ENCODE assay signal across 9 cellular contexts in genomic region chr5:113047733-113048652, GRCh38.
DNase-seq lines count a peak whose midpoint lies in the region; ATAC-seq and TF ChIP-seq lines count a peak whose summit lies in the region.
"Had no signal": no experiment of that assay in that cellular context is flagged by ENCODE, and none has a peak within 500 bp of the region (broad histone marks: within the 10 kb centered on the region; RNA-seq: fewer than 3 reads in every experiment).

No MANE protein-coding gene starts in this region.

- no peak for TF ChIP-seq CTCF in endodermal cell (conservative IDR thresholded peaks at IDR 0.05)

- H3K9me3 ChIP-seq in endodermal cell (ENCODE audit: control insufficient read depth, low read length), result no peaks in the 10 kb centered on the region
- no peaks in the 10 kb centered on the region for H3K9me3 ChIP-seq in neuronal stem cell (replicated peaks in 1 of 2; ENCODE audit: control insufficient read depth in 2 of 2, insufficient read depth in 1 of 2, low read depth in 1 of 2, low read length in 2 of 2)

- WGBS in endodermal cell (ENCODE audit: insufficient coverage in 1 of 2, insufficient read length in 1 of 2), 2 experiments, result 94 to 100% methylated on average over 8 to 11 of the region's 11 CpGs
- no CpG with 5 or more reads among the region's 11 CpGs for WGBS in neuronal stem cell (ENCODE audit: extremely low coverage in 2 of 2, insufficient read length in 2 of 2, insufficient replicate concordance in 1 of 2), 2 donors

- H2BK12ac ChIP-seq in neuronal stem cell (ENCODE audit: low read length), result no peak overlapping the region

- H3K14ac ChIP-seq in neuronal stem cell (ENCODE audit: low read length), result no peak overlapping the region

- H3K9me3 Mint-ChIP-seq in naive B cell, result peaks cover 0 to 2% (median 0%) of the 10 kb centered on the region in 7 donors
- no peaks in the 10 kb centered on the region for H3K9me3 Mint-ChIP-seq in endodermal cell

- H3K4me3 ChIP-seq in endodermal cell (ENCODE audit: low read length) (no peak overlapping the region), neuronal stem cell (ENCODE audit: low read length in 2 of 2) (no peak overlapping the region)

- ATAC-seq in GM18868 (IDR thresholded peaks at IDR 0.05; ENCODE audit: unreplicated experiment) (peak; percentile 89), HG02798 (IDR thresholded peaks at IDR 0.05; ENCODE audit: poor library complexity, unreplicated experiment) (peak; percentile 87), naive B cell (ENCODE audit: low read depth in 2 of 2) (peak; percentile 57 to 68)

- no peak overlapping the region for H4K91ac ChIP-seq in neuronal stem cell (ENCODE audit: low read depth, low read length, poor library complexity)

- no peak overlapping the region for H2BK120ac ChIP-seq in neuronal stem cell (ENCODE audit: low read depth, low read length)

- H3K4me1 ChIP-seq in endodermal cell (ENCODE audit: control insufficient read depth, insufficient read depth, low read length) (no peaks in the 10 kb centered on the region), neuronal stem cell (ENCODE audit: control insufficient read depth in 2 of 2, insufficient read depth in 1 of 2, low read depth in 1 of 2, low read length in 2 of 2) (peaks cover 0 to 2% of the 10 kb centered on the region in 2 donors)

- H3K4ac ChIP-seq in neuronal stem cell (ENCODE audit: low read length), result no peak overlapping the region

- DNase-seq in NCI-H226 (peak; percentile 90), naive B cell (no peak), inferior parietal cortex (ENCODE audit: extremely low spot score) (no peak), endodermal cell (no peak), neuronal stem cell (ENCODE audit: low spot score) (no peak)
- DNase-seq in activated CD8-positive, alpha-beta memory T cell treated with anti-CD3 and anti-CD28 coated beads for 24 hours, result no peak
- DNase-seq: T-helper 9 cell had no signal

- no peak overlapping the region for H2BK15ac ChIP-seq in neuronal stem cell (ENCODE audit: low read length)

- H3K4me1 Mint-ChIP-seq in naive B cell, result peaks cover 15 to 18% (median 18%) of the 10 kb centered on the region in 3 donors
- H3K4me1 Mint-ChIP-seq in endodermal cell, result no peaks in the 10 kb centered on the region

- H3K9ac ChIP-seq in endodermal cell (ENCODE audit: extremely low read depth, low read length, poor library complexity, severe bottlenecking), result no peak overlapping the region
- no peak overlapping the region for H3K9ac ChIP-seq in neuronal stem cell (ENCODE audit: low read depth, low read length, poor library complexity)

- no peak overlapping the region for H2BK5ac ChIP-seq in neuronal stem cell (ENCODE audit: low read length)

- H3K27ac Mint-ChIP-seq in naive B cell (peak overlapping the region in 4 of 6 donors; percentile 30 to 52 (median 37)), endodermal cell (no peak overlapping the region)

- no peak overlapping the region for H3K23ac ChIP-seq in neuronal stem cell (ENCODE audit: low read depth, low read length, poor library complexity)

- no peaks in the 10 kb centered on the region for H3K27me3 Mint-ChIP-seq in naive B cell
- H3K27me3 Mint-ChIP-seq in endodermal cell (ENCODE audit: insufficient read depth), result no peaks in the 10 kb centered on the region

- H3K4me2 ChIP-seq in neuronal stem cell (ENCODE audit: insufficient read depth, low read length, poor library complexity, severe bottlenecking), result no peak overlapping the region

- H3K36me3 ChIP-seq in endodermal cell (ENCODE audit: control insufficient read depth, insufficient read depth, low read length), result peaks cover 96% of the 10 kb centered on the region
- peaks cover 0 to 32% of the 10 kb centered on the region in 2 donors for H3K36me3 ChIP-seq in neuronal stem cell (replicated peaks in 1 of 2; ENCODE audit: control insufficient read depth in 2 of 2, insufficient read depth in 2 of 2, low read length in 2 of 2)

- H3K27me3 ChIP-seq in endodermal cell (ENCODE audit: control insufficient read depth, insufficient read depth, low read length, poor library complexity, severe bottlenecking), result no peaks in the 10 kb centered on the region
- no peaks in the 10 kb centered on the region for H3K27me3 ChIP-seq in neuronal stem cell (ENCODE audit: control insufficient read depth in 3 of 3, insufficient read depth in 3 of 3, low read depth in 1 of 3, low read length in 3 of 3)

- H3K27ac ChIP-seq in endodermal cell (ENCODE audit: low read depth, low read length) (no peak overlapping the region), neuronal stem cell (replicated peaks; ENCODE audit: low read length) (no peak overlapping the region)

- no peak overlapping the region for H2AK5ac ChIP-seq in neuronal stem cell (ENCODE audit: low read depth, low read length)

- H3K36me3 Mint-ChIP-seq in naive B cell, result no peaks in the 10 kb centered on the region
- peaks cover 88% of the 10 kb centered on the region for H3K36me3 Mint-ChIP-seq in endodermal cell (ENCODE audit: low read depth)

- no peak overlapping the region for H3K18ac ChIP-seq in neuronal stem cell (ENCODE audit: low read length)

- no peak overlapping the region for H2AFZ ChIP-seq in neuronal stem cell (ENCODE audit: low read length)

- H3K4me3 Mint-ChIP-seq in naive B cell, result peak overlapping the region in 7 of 8 donors; percentile 56 to 89 (median 73)
- H3K4me3 Mint-ChIP-seq in endodermal cell, result no peak overlapping the region

- no peak overlapping the region for H4K8ac ChIP-seq in neuronal stem cell (ENCODE audit: low read depth, low read length)

- no peaks in the 10 kb centered on the region for H3K79me1 ChIP-seq in neuronal stem cell (ENCODE audit: low read depth, low read length)
